Comparison of ENCODE assay signal across 4 cellular contexts in genomic region chr3:46866032-46866595, GRCh38. TPM values are rescaled to one million over a fixed set of nuclear protein-coding genes. Genes with fewer than 3 reads are reported as not detected.
"Had no signal": no experiment of that assay in that cellular context is flagged by ENCODE, and none has a peak within 500 bp of the region (broad histone marks: within the 10 kb centered on the region; RNA-seq: fewer than 3 reads in every experiment).

No MANE protein-coding gene starts in this region.

- H3K36me3 ChIP-seq: esophagus squamous epithelium had no signal

- H3K4me3 ChIP-seq: esophagus squamous epithelium, hepatocyte had no signal

- DNase-seq: esophagus squamous epithelium had no signal

- H3K9me3 ChIP-seq: esophagus squamous epithelium had no signal

- H3K27me3 ChIP-seq: hepatocyte had no signal

RNA-seq across cellular contexts. Expression of gene MYL3, which starts 2.9 kb away (rescaled TPM):
- total RNA-seq: endothelial cell of umbilical vein; naive thymus-derived CD4-positive, alpha-beta T cell had no signal
- polyA plus RNA-seq: endothelial cell of umbilical vein; naive thymus-derived CD4-positive, alpha-beta T cell had no signal

RNA-seq across cellular contexts. Expression of gene PTH1R, which starts 11.4 kb away (rescaled TPM):
- total RNA-seq: naive thymus-derived CD4-positive, alpha-beta T cell had no signal
- polyA plus RNA-seq: naive thymus-derived CD4-positive, alpha-beta T cell had no signal
